28 cellular contexts compared by ENCODE assay signal in genomic region chr6:41063884-41064285, GRCh38. TPM values are rescaled to one million over a fixed set of nuclear protein-coding genes. Genes with fewer than 3 reads are reported as not detected.
DNase-seq lines count a peak whose midpoint lies in the region; ATAC-seq, FAIRE-seq and TF ChIP-seq lines count a peak whose summit lies in the region.
"Had no signal": no experiment of that assay in that cellular context is flagged by ENCODE, and none has a peak within 500 bp of the region (broad histone marks: within the 10 kb centered on the region; RNA-seq: fewer than 3 reads in every experiment).

No MANE protein-coding gene starts in this region.

- intact Hi-C loops in GM12878 (cut with micrococcal nuclease; ENCODE audit: unreplicated experiment) (no loop called here), heart right ventricle (cut with DNase I) (loop anchor here in 4 of 10 donors (2.0 to 10.0 kb wide), 3 partner anchors 35 to 167 kb away; no protein-coding TSS in a partner anchor)

- no peaks in the 10 kb centered on the region for H4K20me1 ChIP-seq in GM12878 (ENCODE audit: control insufficient read depth, insufficient read depth)

- H3K4me2 ChIP-seq in GM12878 (ENCODE audit: control insufficient read depth, insufficient read depth), result no peak overlapping the region

- no peak for TF ChIP-seq POLR2A in GM12878 (IDR thresholded peaks at IDR 0.05; ENCODE audit: low read depth, low read length)

- no peaks in the 10 kb centered on the region for H3K79me2 ChIP-seq in GM12878 (ENCODE audit: control insufficient read depth, insufficient read depth, low read length)

- BruUV-seq in GM12878 (replicated peaks; lab: Mats Ljungman, UMichigan), result no TSS peak

- in situ Hi-C loops in GM12878 (cut with MboI), result no loop called here

- H3K9ac ChIP-seq in GM12878 (ENCODE audit: control insufficient read depth, insufficient read depth, low read length) (no peak overlapping the region), skeletal muscle tissue (ENCODE audit: low read depth in 1 of 3, low read length in 3 of 3) (peak overlapping the region; percentile 55 to 75 (median 57))

- H3K27me3 ChIP-seq in GM12878 (replicated peaks in 1 of 2; ENCODE audit: control insufficient read depth in 2 of 2, insufficient read depth in 2 of 2, low read length in 1 of 2) (no peaks in the 10 kb centered on the region), heart right ventricle (no peaks in the 10 kb centered on the region), skeletal muscle tissue (ENCODE audit: control insufficient read depth in 3 of 3, insufficient read depth in 3 of 3, low read length in 3 of 3) (no peaks in the 10 kb centered on the region)
- H3K27me3 ChIP-seq: dorsolateral prefrontal cortex, upper lobe of left lung had no signal

- DNase-seq in GM12878 (ENCODE audit: low read depth, low spot score) (no peak), heart right ventricle (no peak), medulla oblongata (ENCODE audit: extremely low spot score) (peak; percentile 33), nucleus accumbens (lab: John Stamatoyannopoulos, UW) (no peak), kidney tubule cell (ENCODE audit: low spot score) (no peak)
- DNase-seq in activated CD8-positive, alpha-beta memory T cell treated with anti-CD3 and anti-CD28 coated beads, Interleukin-2, amount 50 U/mL, for 48 hours, result no peak
- DNase-seq: activated B cell treated with CpG ODN at 0.5 μM for 24 hours; activated CD8-positive, alpha-beta T cell treated with anti-CD3 and anti-CD28 coated beads for 36 hours; activated naive CD4-positive, alpha-beta T cell treated with Interleukin-2 at 50 U/mL for 16 hours; activated T-cell treated with anti-CD3 and anti-CD28 coated beads, Interleukin-2, amount 50 U/mL, for 1 hour; amniotic stem cell; caudate nucleus; dorsolateral prefrontal cortex; foreskin melanocyte; H7; KG1; NCI-H187; NCI-H446 treated with DMSO at 0.1 percent for 48 hours; RPMI8226; stimulated activated naive CD4-positive, alpha-beta T cell; T-helper 9 cell; upper lobe of left lung had no signal

- no peaks in the 10 kb centered on the region for H3K4me1 ChIP-seq in GM12878 (ENCODE audit: control insufficient read depth, insufficient read depth, low read length)
- peaks cover 3 to 73% (median 37%) of the 10 kb centered on the region in 9 donors for H3K4me1 ChIP-seq in heart right ventricle
- peaks cover 28 to 41% (median 31%) of the 10 kb centered on the region in 3 donors for H3K4me1 ChIP-seq in skeletal muscle tissue (ENCODE audit: control insufficient read depth in 3 of 3, insufficient read depth in 3 of 3, low read length in 3 of 3)

- no peak overlapping the region for H2AFZ ChIP-seq in GM12878 (ENCODE audit: control insufficient read depth, low read depth, low read length)

- no peak overlapping the region for H3K4me3 ChIP-seq in GM12878
- H3K4me3 ChIP-seq in heart right ventricle, result peak overlapping the region in 4 of 10 donors; percentile 14 to 41 (median 32)
- H3K4me3 ChIP-seq in skeletal muscle tissue (ENCODE audit: low read length in 3 of 3), result peak overlapping the region; percentile 7 to 68 (median 33)
- H3K4me3 ChIP-seq: dorsolateral prefrontal cortex, upper lobe of left lung had no signal

- RAD21 ChIA-PET in GM12878 (lab: Charles Lee; ENCODE audit: unreplicated experiment), result interaction anchor here (0.9 kb wide), 1 partner anchor 117 kb away, joined by 3 read pairs; no protein-coding TSS in a partner anchor

- POLR2A ChIA-PET in GM12878 (lab: Charles Lee), result interaction anchor here (1.0 to 1.7 kb wide), 2 partner anchors 9 to 13 kb away, joined by 4 read pairs; partner anchors contain the start of genes NFYA and OARD1

- H3K9me3 ChIP-seq in GM12878 (replicated peaks; ENCODE audit: control insufficient read depth, insufficient read depth, low read length), result no peaks in the 10 kb centered on the region
- no peaks in the 10 kb centered on the region for H3K9me3 ChIP-seq in heart right ventricle
- H3K9me3 ChIP-seq in skeletal muscle tissue (ENCODE audit: control insufficient read depth in 3 of 3, low read length in 3 of 3), result no peaks in the 10 kb centered on the region
- H3K9me3 ChIP-seq: upper lobe of left lung had no signal

- no peak for ATAC-seq in GM12878
- peak in 7 of 8 donors; percentile 30 to 77 (median 56) for ATAC-seq in heart right ventricle
- ATAC-seq in HG03442 (IDR thresholded peaks at IDR 0.05; ENCODE audit: unreplicated experiment), result no peak
- ATAC-seq: activated CD8-positive, alpha-beta T cell treated with anti-CD3 and anti-CD28 coated beads for 36 hours had no signal

- CTCF ChIA-PET in GM12878 (lab: Yijun Ruan, JAX), result interaction anchor here (0.5 to 2.3 kb wide), 7 partner anchors 9 to 1716 kb away, joined by 3 to 10 read pairs (median 4); no protein-coding TSS in a partner anchor

- no peak for TF ChIP-seq CTCF in GM12878 (IDR thresholded peaks at IDR 0.05 in 2 of 3, conservative IDR thresholded peaks at IDR 0.05 in 1 of 3; ENCODE audit: control insufficient read depth in 2 of 3, extremely low read depth in 1 of 3, insufficient read depth in 1 of 3, low read depth in 3 of 3, low read length in 3 of 3)
- TF ChIP-seq CTCF in heart right ventricle (IDR thresholded peaks at IDR 0.05), result peak in 1 of 9 donors; percentile 18

- no peak for FAIRE-seq in GM12878 (lab: Jason Lieb, UNC)

- peaks cover 0 to 8% of the 10 kb centered on the region in 2 experiments; a peak in 2 of 4 replicates for H3K36me3 ChIP-seq in GM12878 (ENCODE audit: control insufficient read depth in 2 of 2, insufficient read depth in 2 of 2, low read length in 1 of 2)
- H3K36me3 ChIP-seq in heart right ventricle, result peaks cover 0 to 83% (median 29%) of the 10 kb centered on the region in 9 donors
- peaks cover 13 to 47% (median 47%) of the 10 kb centered on the region in 3 donors for H3K36me3 ChIP-seq in skeletal muscle tissue (ENCODE audit: control insufficient read depth in 3 of 3, insufficient read depth in 3 of 3, low read length in 3 of 3)

- no peak overlapping the region for H3K27ac ChIP-seq in GM12878 (ENCODE audit: control insufficient read depth, insufficient read depth)
- peak overlapping the region in 9 of 10 donors; percentile 0 to 80 (median 59) for H3K27ac ChIP-seq in heart right ventricle
- H3K27ac ChIP-seq in skeletal muscle tissue (ENCODE audit: low read depth, low read length), result peak overlapping the region; percentile 69
- H3K27ac ChIP-seq: dorsolateral prefrontal cortex, upper lobe of left lung had no signal

- SMC1A ChIA-PET in GM12878 (lab: Charles Lee; ENCODE audit: uncharacterized antibody, unreplicated experiment), result interaction anchor here (0.7 to 1.2 kb wide), 2 partner anchors 16 to 119 kb away, joined by 3 read pairs; no protein-coding TSS in a partner anchor

- TF ChIP-seq EP300 in GM12878 (IDR thresholded peaks at IDR 0.05; ENCODE audit: borderline replicate concordance in 1 of 2, control insufficient read depth in 1 of 2, low read depth in 2 of 2, low read length in 2 of 2), result no peak

- WGBS in GM12878 (ENCODE audit: insufficient coverage, insufficient replicate concordance, low lambda C conversion rate, missing lambda C conversion rate), result 66% methylated on average over 2 of the region's 2 CpGs
- WGBS in heart right ventricle, 2 donors, result 54 to 71% methylated on average over 2 of the region's 2 CpGs

- TF ChIP-seq RAD21 in GM12878 (IDR thresholded peaks at IDR 0.05; ENCODE audit: insufficient read depth, low read depth, low read length), result no peak

RNA-seq across cellular contexts. Expression of gene OARD1, which starts 8.3 kb away (rescaled TPM):
- 75.9 and 89.2 TPM in 2 replicates for total RNA-seq in GM12878 (2013; cell fraction: nucleolus; rRNA removed)
- total RNA-seq in GM12878 (2014; rRNA removed) (19.0 and 23.3 TPM in 2 replicates), GM12878 (2014; rRNA removed; fragmentation: Illumina TruSeq; extraction: Trizol) (35.2 and 36.1 TPM in 2 replicates), GM12878 (2021) (23.7 and 29.9 TPM in 2 replicates), heart right ventricle (10 to 100 TPM; 13.7 to 24.7 (median 16.6) TPM), skeletal muscle tissue (10.4 TPM)
- 42.1 TPM for polyA plus RNA-seq in GM12878 (2011; ENCODE audit: low read depth)
- polyA plus RNA-seq in GM12878 (2011; rRNA removed) (43.4 and 64.9 TPM in 2 replicates), GM12878 (2014; fragmentation: Illumina TruSeq; extraction: Trizol) (43.8 and 51.6 TPM in 2 replicates), GM12878 (2014; fragmentation: Nextera tagmentation; extraction: Ambion mirVana) (10 to 100 TPM; 43.9 to 49.1 TPM), GM12878 (2014; rRNA removed) (29.5 and 35.5 TPM in 2 replicates), GM12878 (2016; fragmentation: Nextera tagmentation; extraction: Ambion mirVana) (10 to 100 TPM; 56.9 to 63.5 TPM), heart right ventricle (10 to 100 TPM; 22.7 to 31.2 TPM)
- polyA plus RNA-seq in GM12878 (2011; cell fraction: cytosol; rRNA removed), result 12.5 and 12.8 TPM in 2 replicates
- 21.9 and 27.5 TPM in 2 replicates for polyA plus RNA-seq in GM12878 (2011; cell fraction: nucleus; rRNA removed)
- 39.4 and 41.6 TPM in 2 replicates for polyA plus RNA-seq in GM12878 (2012)
- 16.8 and 19.7 TPM in 2 replicates for polyA minus RNA-seq in GM12878 (2011; rRNA and poly(A)+ RNA removed)
- polyA minus RNA-seq in GM12878 (2011; cell fraction: cytosol; rRNA and poly(A)+ RNA removed), result 4.2 and 5.1 TPM in 2 replicates
- polyA minus RNA-seq in GM12878 (2011; cell fraction: nucleus; rRNA and poly(A)+ RNA removed), result 30.6 and 34.3 TPM in 2 replicates

RNA-seq across cellular contexts. Expression of gene NFYA, which starts 8.9 kb away (rescaled TPM):
- 28.2 and 29.1 TPM in 2 replicates for total RNA-seq in GM12878 (2013; cell fraction: nucleolus; rRNA removed)
- 20.4 and 23.6 TPM in 2 replicates for total RNA-seq in GM12878 (2014; rRNA removed)
- 18.5 and 20.1 TPM in 2 replicates for total RNA-seq in GM12878 (2014; rRNA removed; fragmentation: Illumina TruSeq; extraction: Trizol)
- 25.6 and 27.4 TPM in 2 replicates for total RNA-seq in GM12878 (2021)
- polyA plus RNA-seq in GM12878 (2011; ENCODE audit: low read depth), result 19.4 TPM
- polyA plus RNA-seq in GM12878 (2011; rRNA removed), result 14.6 and 19.4 TPM in 2 replicates
- 20.6 and 21.1 TPM in 2 replicates for polyA plus RNA-seq in GM12878 (2011; cell fraction: cytosol; rRNA removed)
- 15.6 and 18.0 TPM in 2 replicates for polyA plus RNA-seq in GM12878 (2011; cell fraction: nucleus; rRNA removed)
- 20.1 and 25.7 TPM in 2 replicates for polyA plus RNA-seq in GM12878 (2012)
- polyA plus RNA-seq in GM12878 (2014; fragmentation: Illumina TruSeq; extraction: Trizol), result 35.3 and 36.5 TPM in 2 replicates
- 1 to 10 TPM; 6.4 to 7.3 TPM for polyA plus RNA-seq in GM12878 (2014; fragmentation: Nextera tagmentation; extraction: Ambion mirVana)
- polyA plus RNA-seq in GM12878 (2014; rRNA removed), result 25.7 and 30.0 TPM in 2 replicates
- polyA plus RNA-seq in GM12878 (2016; fragmentation: Nextera tagmentation; extraction: Ambion mirVana), result 10 to 100 TPM; 17.4 to 18.9 TPM
- 53.8 and 60.6 TPM in 2 replicates for polyA minus RNA-seq in GM12878 (2011; rRNA and poly(A)+ RNA removed)
- 11.0 and 20.4 TPM in 2 replicates for polyA minus RNA-seq in GM12878 (2011; cell fraction: cytosol; rRNA and poly(A)+ RNA removed)
- polyA minus RNA-seq in GM12878 (2011; cell fraction: nucleus; rRNA and poly(A)+ RNA removed), result 10.4 and 16.3 TPM in 2 replicates
- 10 to 100 TPM in 7 of 10 donors, 1 to 10 TPM in 3; 8.9 to 12.0 (median 10.5) TPM for total RNA-seq in heart right ventricle
- polyA plus RNA-seq in heart right ventricle, result 1 to 10 TPM; 4.2 to 6.1 TPM
- 17.2 TPM for total RNA-seq in skeletal muscle tissue

RNA-seq across cellular contexts. Expression of gene APOBEC2, which starts 10.9 kb away (rescaled TPM):
- total RNA-seq in GM12878 (2013; cell fraction: nucleolus; rRNA removed), result not detected in 2 replicates
- total RNA-seq in GM12878 (2014; rRNA removed) (not detected in 2 replicates), GM12878 (2014; rRNA removed; fragmentation: Illumina TruSeq; extraction: Trizol) (not detected in 2 replicates), GM12878 (2021) (not detected in 2 replicates), heart right ventricle (100 to 1,000 TPM; 174 to 307 (median 224) TPM), skeletal muscle tissue (664 TPM)
- polyA plus RNA-seq in GM12878 (2011; ENCODE audit: low read depth), result 0.34 TPM
- polyA plus RNA-seq in GM12878 (2011; rRNA removed) (not detected in 2 replicates), GM12878 (2014; fragmentation: Illumina TruSeq; extraction: Trizol) (not detected in 2 replicates), GM12878 (2014; fragmentation: Nextera tagmentation; extraction: Ambion mirVana) (1 to 10 TPM in 1 of 2 experiments, under 1 TPM in 1; 0.11 to 1.4 TPM), GM12878 (2014; rRNA removed) (not detected in 2 replicates), GM12878 (2016; fragmentation: Nextera tagmentation; extraction: Ambion mirVana) (1 to 10 TPM in 1 of 2 experiments, under 1 TPM in 1; 0.71 to 1.0 TPM), heart right ventricle (100 to 1,000 TPM in 1 of 2 donors, 10 to 100 TPM in 1; 79.0 to 134 TPM)
- not detected in 2 replicates for polyA plus RNA-seq in GM12878 (2011; cell fraction: cytosol; rRNA removed)
- not detected in 2 replicates for polyA plus RNA-seq in GM12878 (2011; cell fraction: nucleus; rRNA removed)
- 0.37 and 0.39 TPM in 2 replicates for polyA plus RNA-seq in GM12878 (2012)
- not detected in 2 replicates for polyA minus RNA-seq in GM12878 (2011; rRNA and poly(A)+ RNA removed)
- polyA minus RNA-seq in GM12878 (2011; cell fraction: cytosol; rRNA and poly(A)+ RNA removed), result not detected in 2 replicates
- not detected in 2 replicates for polyA minus RNA-seq in GM12878 (2011; cell fraction: nucleus; rRNA and poly(A)+ RNA removed)
- total RNA-seq: activated B cell treated with CpG ODN at 0.5 μM for 24 hours; activated CD8-positive, alpha-beta T cell treated with anti-CD3 and anti-CD28 coated beads for 36 hours; Daoy; dorsolateral prefrontal cortex; epithelial cell of proximal tubule; lower leg skin; osteoblast; upper lobe of left lung had no signal

RNA-seq across cellular contexts. Expression of gene TSPO2, which starts 21.6 kb away (rescaled TPM):
- total RNA-seq in GM12878 (2013; cell fraction: nucleolus; rRNA removed), result not detected in 2 replicates
- total RNA-seq in GM12878 (2014; rRNA removed) (not detected in 2 replicates), GM12878 (2014; rRNA removed; fragmentation: Illumina TruSeq; extraction: Trizol) (not detected in 2 replicates), GM12878 (2021) (not detected in 2 replicates), heart right ventricle (not detected), skeletal muscle tissue (1.0 TPM)
- not detected for polyA plus RNA-seq in GM12878 (2011; ENCODE audit: low read depth)
- polyA plus RNA-seq in GM12878 (2011; rRNA removed) (not detected in 2 replicates), GM12878 (2014; fragmentation: Illumina TruSeq; extraction: Trizol) (not detected in 2 replicates), GM12878 (2014; fragmentation: Nextera tagmentation; extraction: Ambion mirVana) (not detected), GM12878 (2014; rRNA removed) (not detected in 2 replicates), GM12878 (2016; fragmentation: Nextera tagmentation; extraction: Ambion mirVana) (not detected), heart right ventricle (not detected)
- polyA plus RNA-seq in GM12878 (2011; cell fraction: cytosol; rRNA removed), result not detected in 2 replicates
- not detected in 2 replicates for polyA plus RNA-seq in GM12878 (2011; cell fraction: nucleus; rRNA removed)
- 0.18 TPM in 1 of 2 replicates, not detected in the other for polyA plus RNA-seq in GM12878 (2012)
- not detected in 2 replicates for polyA minus RNA-seq in GM12878 (2011; rRNA and poly(A)+ RNA removed)
- not detected in 2 replicates for polyA minus RNA-seq in GM12878 (2011; cell fraction: cytosol; rRNA and poly(A)+ RNA removed)
- not detected in 2 replicates for polyA minus RNA-seq in GM12878 (2011; cell fraction: nucleus; rRNA and poly(A)+ RNA removed)
- total RNA-seq: activated B cell treated with CpG ODN at 0.5 μM for 24 hours; activated CD8-positive, alpha-beta T cell treated with anti-CD3 and anti-CD28 coated beads for 36 hours; Daoy; dorsolateral prefrontal cortex; epithelial cell of proximal tubule; H7; lower leg skin; osteoblast; upper lobe of left lung had no signal

RNA-seq across cellular contexts. Expression of gene UNC5CL, which starts 24.9 kb away (rescaled TPM):
- total RNA-seq in GM12878 (2013; cell fraction: nucleolus; rRNA removed), result 5.3 and 6.0 TPM in 2 replicates
- total RNA-seq in GM12878 (2014; rRNA removed) (0.93 and 0.96 TPM in 2 replicates), GM12878 (2014; rRNA removed; fragmentation: Illumina TruSeq; extraction: Trizol) (0.28 and 0.31 TPM in 2 replicates), GM12878 (2021) (0.48 and 0.74 TPM in 2 replicates), heart right ventricle (under 1 TPM; 0.19 to 0.81 (median 0.45) TPM), skeletal muscle tissue (2.1 TPM)
- 1.1 TPM for polyA plus RNA-seq in GM12878 (2011; ENCODE audit: low read depth)
- polyA plus RNA-seq in GM12878 (2011; rRNA removed) (1.2 and 1.6 TPM in 2 replicates), GM12878 (2014; fragmentation: Illumina TruSeq; extraction: Trizol) (0.32 and 0.46 TPM in 2 replicates), GM12878 (2014; fragmentation: Nextera tagmentation; extraction: Ambion mirVana) (under 1 TPM in 1 of 2 experiments, not detected in 1; 0.11 TPM), GM12878 (2014; rRNA removed) (0.74 and 0.96 TPM in 2 replicates), GM12878 (2016; fragmentation: Nextera tagmentation; extraction: Ambion mirVana) (under 1 TPM; 0.11 to 0.37 TPM), heart right ventricle (1 to 10 TPM in 1 of 2 donors, under 1 TPM in 1; 0.42 to 1.9 TPM)
- polyA plus RNA-seq in GM12878 (2011; cell fraction: cytosol; rRNA removed), result 0.70 and 0.87 TPM in 2 replicates
- 12.0 and 12.9 TPM in 2 replicates for polyA plus RNA-seq in GM12878 (2011; cell fraction: nucleus; rRNA removed)
- 2.3 TPM in 2 replicates for polyA plus RNA-seq in GM12878 (2012)
- polyA minus RNA-seq in GM12878 (2011; rRNA and poly(A)+ RNA removed), result 0.37 and 0.62 TPM in 2 replicates
- polyA minus RNA-seq in GM12878 (2011; cell fraction: cytosol; rRNA and poly(A)+ RNA removed), result not detected in 2 replicates
- 1.2 and 1.9 TPM in 2 replicates for polyA minus RNA-seq in GM12878 (2011; cell fraction: nucleus; rRNA and poly(A)+ RNA removed)
- total RNA-seq: osteoblast had no signal

Comparison
In these comparisons a context has a peak if more than half of its experiments do, and no peak if none do; other contexts are left out.
1. ATAC-seq: peak in heart right ventricle (7 of 8); none in GM12878 (single experiment) and HG03442 (single experiment).
2. RNA of gene APOBEC2, which starts 10.9 kb away (total RNA-seq): 664 TPM in skeletal muscle tissue (single experiment) and 174 to 307 TPM in heart right ventricle; not detected in GM12878; every median in the first group is over 100 times any median in the second.